ENCODE assay signal across 10 cellular contexts in the genomic region with DNA sequence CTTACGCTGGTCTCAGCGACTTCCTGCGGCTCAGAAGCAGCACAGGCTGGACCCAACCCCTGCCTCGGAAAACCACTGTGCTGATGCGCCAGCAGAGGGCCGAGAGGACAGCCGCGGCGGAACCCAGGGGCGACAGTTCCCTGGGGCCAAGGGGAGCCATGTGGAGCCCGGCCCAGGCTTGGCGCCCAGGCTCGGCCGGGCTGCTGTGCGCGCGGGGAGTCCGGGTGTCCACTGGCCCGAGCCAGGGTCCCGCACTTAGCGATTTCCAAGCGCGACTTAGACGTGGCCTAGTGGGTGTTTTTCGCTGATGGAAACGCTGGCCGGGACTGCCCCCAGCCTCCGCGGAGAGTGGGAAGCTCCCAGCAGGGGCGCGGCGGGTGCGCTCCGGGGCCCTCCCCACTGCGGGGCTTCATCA. TPM values are rescaled to one million over a fixed set of nuclear protein-coding genes. Genes with fewer than 3 reads are reported as not detected.
DNase-seq lines count a peak whose midpoint lies in the region; ATAC-seq and TF ChIP-seq lines count a peak whose summit lies in the region.
"Had no signal": no experiment of that assay in that cellular context is flagged by ENCODE, and none has a peak within 500 bp of the region (broad histone marks: within the 10 kb centered on the region; RNA-seq: fewer than 3 reads in every experiment).

No MANE protein-coding gene starts in this region.

- no peaks in the 10 kb centered on the region for H3K36me3 ChIP-seq in lower lobe of right lung

- peak in 29 of 56 donors; percentile 11 to 44 (median 24) for TF ChIP-seq CTCF in dorsolateral prefrontal cortex (IDR thresholded peaks at IDR 0.05 in 54 of 56, conservative IDR thresholded peaks at IDR 0.05 in 2 of 56; ENCODE audit: low read depth in 1 of 56, partially characterized antibody in 56 of 56)
- TF ChIP-seq CTCF in lower lobe of right lung (IDR thresholded peaks at IDR 0.05): peak; percentile 22

- no peaks in the 10 kb centered on the region for H3K9me3 ChIP-seq in lower lobe of right lung

- DNase-seq in stimulated activated CD4-positive, alpha-beta T cell treated with anti-CD3 and anti-CD28 coated beads, Interleukin-15, amount 100 ng/mL, for 24 hours: peak; percentile 33
- no peak for DNase-seq in stimulated activated CD4-positive, alpha-beta T cell treated with anti-CD3 and anti-CD28 coated beads, Interleukin-12 subunit alpha, Interleukin-12 subunit beta, amount 100 ng/mL, for 4 hours
- DNase-seq in dorsolateral prefrontal cortex (no peak), lower lobe of right lung (no peak), middle frontal gyrus (ENCODE audit: extremely low spot score, low spot score) (no peak), pons (ENCODE audit: low spot score) (no peak)
- DNase-seq: activated naive CD4-positive, alpha-beta T cell treated with anti-CD3 and anti-CD28 coated beads, Interleukin-2, amount 50 U/mL, for 16 hours; PC-3 had no signal

- no peak overlapping the region for H3K27ac ChIP-seq in dorsolateral prefrontal cortex
- H3K27ac ChIP-seq in lower lobe of right lung: no peak overlapping the region

- intact Hi-C loops in dorsolateral prefrontal cortex (cut with DNase I) (no loop called here), lower lobe of right lung (cut with DNase I) (no loop called here)

- H3K27me3 ChIP-seq in dorsolateral prefrontal cortex (peaks cover 0 to 44% (median 20%) of the 10 kb centered on the region in 45 donors), lower lobe of right lung (ENCODE audit: low read depth) (peaks cover 41% of the 10 kb centered on the region)

- peaks cover 7% of the 10 kb centered on the region for H3K4me1 ChIP-seq in lower lobe of right lung

- ATAC-seq in lower lobe of right lung (peak in 1 of 2 donors; percentile 31), HG03135 (IDR thresholded peaks at IDR 0.05; ENCODE audit: unreplicated experiment) (no peak), HG03280 (IDR thresholded peaks at IDR 0.05; ENCODE audit: unreplicated experiment) (no peak)
- ATAC-seq: PC-3 had no signal

- peak overlapping the region in 51 of 59 donors; percentile 4 to 58 (median 39) for H3K4me3 ChIP-seq in dorsolateral prefrontal cortex
- peak overlapping the region; percentile 21 for H3K4me3 ChIP-seq in lower lobe of right lung

RNA-seq across cellular contexts. Expression of a gene that starts 18.6 kb away (rescaled TPM):
- total RNA-seq in dorsolateral prefrontal cortex: 10 to 100 TPM; 30.7 to 64.7 (median 43.9) TPM
- total RNA-seq in lower lobe of right lung: 33.2 TPM
